Comparison of ENCODE assay signal across 9 cellular contexts in genomic region chr17:82053130-82053529, GRCh38. TPM values are rescaled to one million over a fixed set of nuclear protein-coding genes. Genes with fewer than 3 reads are reported as not detected.
DNase-seq lines count a peak whose midpoint lies in the region; ATAC-seq and TF ChIP-seq lines count a peak whose summit lies in the region.
"Had no signal": no experiment of that assay in that cellular context is flagged by ENCODE, and none has a peak within 500 bp of the region (broad histone marks: within the 10 kb centered on the region; RNA-seq: fewer than 3 reads in every experiment).

No MANE protein-coding gene starts in this region.

- H3K27ac Mint-ChIP-seq in activated CD4-positive, alpha-beta T cell treated with anti-CD3 and anti-CD28 coated beads, Interleukin-2, amount 10 ng/mL, durations not matched to agents 7 days and 5 days = peak overlapping the region; percentile 78
- H3K27ac Mint-ChIP-seq in WTC11 = no peak overlapping the region

- no peak for ATAC-seq in WTC11

- H3K4me3 ChIP-seq in fibroblast of villous mesenchyme (ENCODE audit: low read depth, low read length) = peak overlapping the region; percentile 68
- H3K4me3 ChIP-seq in smooth muscle cell = peak overlapping the region; percentile 55

- H3K4me2 ChIP-seq in smooth muscle cell = peak overlapping the region; percentile 91

- no peak overlapping the region for H2AFZ ChIP-seq in smooth muscle cell (ENCODE audit: low read depth)

- H3K9me3 Mint-ChIP-seq in activated CD4-positive, alpha-beta T cell treated with anti-CD3 and anti-CD28 coated beads, Interleukin-2, amount 10 ng/mL, durations not matched to agents 7 days and 5 days = no peaks in the 10 kb centered on the region
- H3K9me3 Mint-ChIP-seq in WTC11 = no peaks in the 10 kb centered on the region

- CTCF ChIA-PET in activated CD4-positive, alpha-beta T cell treated with anti-CD3 and anti-CD28 coated beads, Interleukin-2, amount 10 ng/mL, durations not matched to agents 7 days and 5 days (lab: Charles Lee) = interaction anchor here (1.2 to 2.6 kb wide), 4 partner anchors 11 to 24 kb away, joined by 3 to 7 read pairs (median 4); partner anchors contain the start of gene DCXR
- CTCF ChIA-PET in WTC11 (lab: Charles Lee) = interaction anchor here (5.8 kb wide), 1 partner anchor 23 kb away, joined by 31 read pairs; the partner anchor contains the start of gene RAC3

- no peaks in the 10 kb centered on the region for H3K36me3 ChIP-seq in smooth muscle cell (ENCODE audit: low read depth)

- H3K4me3 Mint-ChIP-seq in activated CD4-positive, alpha-beta T cell treated with anti-CD3 and anti-CD28 coated beads, Interleukin-2, amount 10 ng/mL, durations not matched to agents 7 days and 5 days = peak overlapping the region; percentile 83
- peak overlapping the region; percentile 84 for H3K4me3 Mint-ChIP-seq in WTC11

- peaks cover 23% of the 10 kb centered on the region for H3K4me1 Mint-ChIP-seq in activated CD4-positive, alpha-beta T cell treated with anti-CD3 and anti-CD28 coated beads, Interleukin-2, amount 10 ng/mL, durations not matched to agents 7 days and 5 days
- peaks cover 4% of the 10 kb centered on the region for H3K4me1 Mint-ChIP-seq in WTC11

- H3K79me2 ChIP-seq in smooth muscle cell (ENCODE audit: low read depth) = peaks cover 23% of the 10 kb centered on the region

- H3K4me1 ChIP-seq in smooth muscle cell (ENCODE audit: low read depth) = peaks cover 16% of the 10 kb centered on the region

- DNase-seq in activated CD4-positive, alpha-beta T cell treated with anti-CD3 and anti-CD28 coated beads, Interleukin-2, amount 10 ng/mL, durations not matched to agents 7 days and 5 days = no peak
- no peak for DNase-seq in activated CD4-positive, alpha-beta T cell treated with anti-CD3 and anti-CD28 coated beads for 48 hours
- DNase-seq in WTC11 (ENCODE audit: low spot score) (no peak), fibroblast of villous mesenchyme (ENCODE audit: low read depth) (no peak), smooth muscle cell (lab: John Stamatoyannopoulos, UW; ENCODE audit: unreplicated experiment) (no peak), foreskin melanocyte (no peak), glomerular visceral epithelial cell (ENCODE audit: extremely low spot score) (no peak), NCI-H128 (lab: John Stamatoyannopoulos, UW; ENCODE audit: unreplicated experiment) (no peak)
- DNase-seq: thyroid gland had no signal

- no peaks in the 10 kb centered on the region for H3K27me3 Mint-ChIP-seq in activated CD4-positive, alpha-beta T cell treated with anti-CD3 and anti-CD28 coated beads, Interleukin-2, amount 10 ng/mL, durations not matched to agents 7 days and 5 days
- no peaks in the 10 kb centered on the region for H3K27me3 Mint-ChIP-seq in WTC11 (ENCODE audit: low read depth)

- H3K9ac ChIP-seq in smooth muscle cell (ENCODE audit: low read depth) = no peak overlapping the region

- no peaks in the 10 kb centered on the region for H3F3A ChIP-seq in smooth muscle cell (ENCODE audit: low read depth)

- peaks cover 7% of the 10 kb centered on the region for H4K20me1 ChIP-seq in smooth muscle cell (ENCODE audit: low read depth)

- H3K27me3 ChIP-seq in smooth muscle cell (ENCODE audit: low read depth) = no peaks in the 10 kb centered on the region
- H3K27me3 ChIP-seq: thyroid gland had no signal

- POLR2A ChIA-PET in activated CD4-positive, alpha-beta T cell treated with anti-CD3 and anti-CD28 coated beads, Interleukin-2, amount 10 ng/mL, durations not matched to agents 7 days and 5 days (lab: Charles Lee) = no interaction called here
- POLR2A ChIA-PET in WTC11 (lab: Charles Lee) = interaction anchor here (1.6 kb wide), 1 partner anchor 16 kb away, joined by 5 read pairs; the partner anchor contains the start of gene DCXR

- 94% methylated on average over 18 of the region's 19 CpGs for WGBS in smooth muscle cell (ENCODE audit: low lambda C conversion rate)

- no peaks in the 10 kb centered on the region for H3K9me3 ChIP-seq in smooth muscle cell (replicated peaks; ENCODE audit: low read depth)
- H3K9me3 ChIP-seq: thyroid gland had no signal

- H3K36me3 Mint-ChIP-seq in activated CD4-positive, alpha-beta T cell treated with anti-CD3 and anti-CD28 coated beads, Interleukin-2, amount 10 ng/mL, durations not matched to agents 7 days and 5 days (ENCODE audit: low read depth) = peaks cover 2% of the 10 kb centered on the region
- peaks cover 5% of the 10 kb centered on the region; the same call in 1 of the 2 replicates for H3K36me3 Mint-ChIP-seq in WTC11

- TF ChIP-seq CTCF in WTC11 (IDR thresholded peaks at IDR 0.05) = no peak
- no peak for TF ChIP-seq CTCF in fibroblast of villous mesenchyme (IDR thresholded peaks at IDR 0.05; ENCODE audit: insufficient read depth, low read depth, low read length)
- no peak for TF ChIP-seq CTCF in smooth muscle cell (IDR thresholded peaks at IDR 0.05; ENCODE audit: borderline replicate concordance, insufficient read depth, poor library complexity, severe bottlenecking)

- no peak overlapping the region for H3K27ac ChIP-seq in smooth muscle cell (ENCODE audit: low read depth)
- H3K27ac ChIP-seq: thyroid gland had no signal

TF ChIP-seq in WTC11, 78 proteins besides CTCF, POLR2A, EP300 and RAD21:
- no peak for TF ChIP-seq SMAD3 (CRISPR knock-in tag; IDR thresholded peaks at IDR 0.05; ENCODE audit: borderline replicate concordance)
- 0 out of 2 replicates have a peak, but pooled peaks have one; percentile 12 for TF ChIP-seq FOXP1 (CRISPR knock-in tag; IDR thresholded peaks at IDR 0.05; ENCODE audit: borderline replicate concordance)
TF ChIP-seq in WTC11: peak in this region for 1.

RNA-seq across cellular contexts. Expression of gene GPS1, which starts 1.4 kb away (rescaled TPM):
- 10 to 100 TPM; 78.5 to 92.1 TPM for total RNA-seq in activated CD4-positive, alpha-beta T cell treated with anti-CD3 and anti-CD28 coated beads, Interleukin-2, amount 10 ng/mL, durations not matched to agents 7 days and 5 days
- 166 to 181 TPM (median 167 TPM) in 3 replicates for total RNA-seq in WTC11 (2021)
- 104 and 109 TPM in 2 replicates for total RNA-seq in fibroblast of villous mesenchyme
- 72.0 and 93.7 TPM in 2 replicates for total RNA-seq in smooth muscle cell
- 134 and 143 TPM in 2 replicates for polyA plus RNA-seq in smooth muscle cell

RNA-seq across cellular contexts. Expression of gene RFNG, which starts 1.5 kb away (rescaled TPM):
- total RNA-seq in activated CD4-positive, alpha-beta T cell treated with anti-CD3 and anti-CD28 coated beads, Interleukin-2, amount 10 ng/mL, durations not matched to agents 7 days and 5 days = 10 to 100 TPM; 29.0 to 29.8 TPM
- total RNA-seq in WTC11 (2021) (40.9 to 42.3 TPM (median 41.6 TPM) in 3 replicates), fibroblast of villous mesenchyme (39.6 and 47.5 TPM in 2 replicates), smooth muscle cell (20.3 and 27.1 TPM in 2 replicates)
- polyA plus RNA-seq in smooth muscle cell = 54.9 and 58.8 TPM in 2 replicates

RNA-seq across cellular contexts. Expression of gene DUS1L, which starts 12.5 kb away (rescaled TPM):
- 100 to 1,000 TPM; 113 to 127 TPM for total RNA-seq in activated CD4-positive, alpha-beta T cell treated with anti-CD3 and anti-CD28 coated beads, Interleukin-2, amount 10 ng/mL, durations not matched to agents 7 days and 5 days
- total RNA-seq in WTC11 (2021) (99.6 to 120 TPM (median 106 TPM) in 3 replicates), fibroblast of villous mesenchyme (56.1 and 64.4 TPM in 2 replicates), smooth muscle cell (30.7 and 49.4 TPM in 2 replicates)
- 125 and 141 TPM in 2 replicates for polyA plus RNA-seq in smooth muscle cell

RNA-seq across cellular contexts. Expression of gene DCXR, which starts 15.6 kb away (rescaled TPM):
- total RNA-seq in activated CD4-positive, alpha-beta T cell treated with anti-CD3 and anti-CD28 coated beads, Interleukin-2, amount 10 ng/mL, durations not matched to agents 7 days and 5 days = 100 to 1,000 TPM; 140 to 144 TPM
- 114 to 130 TPM (median 120 TPM) in 3 replicates for total RNA-seq in WTC11 (2021)
- total RNA-seq in fibroblast of villous mesenchyme = 40.6 and 51.9 TPM in 2 replicates
- 34.9 and 46.4 TPM in 2 replicates for total RNA-seq in smooth muscle cell
- 84.4 and 89.4 TPM in 2 replicates for polyA plus RNA-seq in smooth muscle cell

RNA-seq across cellular contexts. Expression of gene RAC3, which starts 21.7 kb away (rescaled TPM):
- 10 to 100 TPM; 12.2 to 13.7 TPM for total RNA-seq in activated CD4-positive, alpha-beta T cell treated with anti-CD3 and anti-CD28 coated beads, Interleukin-2, amount 10 ng/mL, durations not matched to agents 7 days and 5 days
- total RNA-seq in WTC11 (2021) = 135 to 163 TPM (median 138 TPM) in 3 replicates
- 6.4 and 9.1 TPM in 2 replicates for total RNA-seq in fibroblast of villous mesenchyme
- total RNA-seq in smooth muscle cell = 29.2 and 33.0 TPM in 2 replicates
- 12.1 and 15.3 TPM in 2 replicates for polyA plus RNA-seq in smooth muscle cell
